1 cellular context compared by ENCODE assay signal in the genomic region with DNA sequence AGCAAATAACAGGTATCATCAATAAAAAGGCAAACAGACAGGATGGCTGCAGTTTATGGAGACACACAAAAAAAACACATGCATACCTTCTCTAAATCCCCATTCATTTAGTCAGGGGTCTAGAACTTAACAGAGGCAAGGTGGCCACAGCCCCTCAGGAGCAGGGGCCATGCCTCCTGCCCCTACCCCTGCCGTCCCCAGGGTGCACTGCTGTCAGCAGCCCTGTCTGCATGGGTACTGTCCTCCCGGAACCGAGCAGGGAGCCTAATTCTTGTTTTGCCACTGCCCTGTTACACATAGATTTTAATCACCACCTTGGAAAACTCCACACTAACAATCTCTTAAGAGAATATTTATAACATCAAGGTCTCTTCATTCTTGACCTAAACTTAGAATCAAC.
TF ChIP-seq lines count a peak whose summit lies in the region.

No MANE protein-coding gene starts in this region.

TF ChIP-seq in IMR-90, 13 proteins besides CTCF, POLR2A, EP300 and RAD21 (continued from another document):
- TF ChIP-seq ELK1 (IDR thresholded peaks at IDR 0.05; ENCODE audit: borderline replicate concordance, low read depth, low read length) (no peak), MAZ (IDR thresholded peaks at IDR 0.05; ENCODE audit: borderline replicate concordance, low read depth, low read length) (no peak)
